In genomic region chr1:114208659-114209215, GRCh38 we compare ENCODE assay signal across 21 cellular contexts. TPM values are rescaled to one million over a fixed set of nuclear protein-coding genes. Genes with fewer than 3 reads are reported as not detected.
DNase-seq lines count a peak whose midpoint lies in the region; ATAC-seq, FAIRE-seq and TF ChIP-seq lines count a peak whose summit lies in the region.
"Had no signal": no experiment of that assay in that cellular context is flagged by ENCODE, and none has a peak within 500 bp of the region (broad histone marks: within the 10 kb centered on the region; RNA-seq: fewer than 3 reads in every experiment).

No MANE protein-coding gene starts in this region.

- DNase-seq in NCI-H1417 (lab: John Stamatoyannopoulos, UW), result peak; percentile 17 to 60 (median 41)
- no peak for DNase-seq in NCI-H1417 treated with DMSO at 0.1 percent for 48 hours (lab: John Stamatoyannopoulos, UW)
- peak; percentile 24 for DNase-seq in CD1c-positive myeloid dendritic cell (ENCODE audit: extremely low spot score)
- DNase-seq in NCI-H1694 treated with DMSO at 0.1 percent for 48 hours (lab: John Stamatoyannopoulos, UW), result peak; percentile 45
- no peak for DNase-seq in K562 (ENCODE audit: extremely low read depth in 1 of 4, low spot score in 3 of 4)
- no peak for DNase-seq in NCI-H1436 (lab: John Stamatoyannopoulos, UW)
- DNase-seq in brain microvascular endothelial cell, result no peak
- DNase-seq in effector memory CD4-positive, alpha-beta T cell, result no peak
- DNase-seq: activated CD4-positive, alpha-beta T cell treated with anti-CD3 and anti-CD28 coated beads, Interleukin-2, amount 10 ng/mL, durations not matched to agents 24 days and 14 days; activated effector memory CD4-positive, alpha-beta T cell treated with Interleukin-2 at 50 U/mL for 16 hours; body of pancreas; esophagus squamous epithelium; stimulated activated CD4-positive, alpha-beta T cell treated with anti-CD3 and anti-CD28 coated beads, Interleukin-1b, Interleukin-23, amount 100 ng/mL, for 48 hours; stimulated activated naive B cell treated with anti-CD40 and anti-IgM and Interleukin-4, amounts not matched to agents 10 μg/mL and 1 μg/mL and 100 μg/mL, for 72 hours; T-cell had no signal

- FAIRE-seq in K562 (lab: Jason Lieb, UNC), result no peak
- FAIRE-seq: A204.1, colon had no signal

- no peak overlapping the region for H3K4me2 ChIP-seq in K562 (ENCODE audit: insufficient read depth, low read length)

- TF ChIP-seq EP300 in K562 (IDR thresholded peaks at IDR 0.05; ENCODE audit: low read length), result no peak

- H3K4me3 ChIP-seq in K562, result no peak overlapping the region
- no peak overlapping the region for H3K4me3 ChIP-seq in brain microvascular endothelial cell (ENCODE audit: low read depth, low read length)
- no peak overlapping the region for H3K4me3 ChIP-seq in effector memory CD4-positive, alpha-beta T cell (ENCODE audit: insufficient read depth, low read depth, low read length, poor library complexity, severe bottlenecking)
- H3K4me3 ChIP-seq: BLaER1 treated with 17β-estradiol and CSF1 and Interleukin-3, amounts not matched to agents 10 nM and 100 nM; body of pancreas; esophagus squamous epithelium; thoracic aorta had no signal

- H2AFZ ChIP-seq in K562 (ENCODE audit: low read depth, low read length), result no peak overlapping the region

- intact Hi-C loops in K562 (cut with micrococcal nuclease), result no loop called here

- no peaks in the 10 kb centered on the region for H3K36me3 ChIP-seq in K562 (ENCODE audit: control insufficient read depth, insufficient read depth, low read length)
- no peaks in the 10 kb centered on the region for H3K36me3 ChIP-seq in brain microvascular endothelial cell (replicated peaks)
- no peaks in the 10 kb centered on the region for H3K36me3 ChIP-seq in effector memory CD4-positive, alpha-beta T cell (ENCODE audit: control insufficient read depth, insufficient read depth, low read length)
- H3K36me3 ChIP-seq: BLaER1 treated with 17β-estradiol and CSF1 and Interleukin-3, amounts not matched to agents 10 nM and 100 nM; esophagus squamous epithelium; thoracic aorta had no signal

- H3K27me3 ChIP-seq in K562 (ENCODE audit: control insufficient read depth in 2 of 2, insufficient read depth in 2 of 2, low read length in 2 of 2) (peaks cover 13 to 44% of the 10 kb centered on the region in 2 experiments; a peak in 4 of 5 replicates), brain microvascular endothelial cell (replicated peaks) (no peaks in the 10 kb centered on the region)
- H3K27me3 ChIP-seq in effector memory CD4-positive, alpha-beta T cell (replicated peaks; ENCODE audit: control insufficient read depth, insufficient read depth, low read length, poor library complexity, severe bottlenecking), result no peaks in the 10 kb centered on the region
- H3K27me3 ChIP-seq: BLaER1 treated with 17β-estradiol and CSF1 and Interleukin-3, amounts not matched to agents 10 nM and 100 nM; body of pancreas had no signal

- in situ Hi-C loops in K562 (cut with MboI) (no loop called here), brain microvascular endothelial cell (cut with HindIII; ENCODE audit: low pct_ligation_motif_present, low sequenced_read_pairs) (no loop called here)

- TF ChIP-seq CTCF in K562 (IDR thresholded peaks at IDR 0.05 in 2 of 3, conservative IDR thresholded peaks at IDR 0.05 in 1 of 3; ENCODE audit: insufficient read depth in 2 of 3, low read depth in 1 of 3, low read length in 3 of 3), result no peak
- no peak for TF ChIP-seq CTCF in brain microvascular endothelial cell (IDR thresholded peaks at IDR 0.05; ENCODE audit: low read depth, low read length, missing control alignments)

- CTCF ChIA-PET in K562 (lab: Yijun Ruan, JAX; ENCODE audit: low intra/inter-chr PET ratio), result no interaction called here

- TF ChIP-seq RAD21 in K562 (CRISPR knock-in tag; conservative IDR thresholded peaks at IDR 0.05 in 1 of 2, IDR thresholded peaks at IDR 0.05 in 1 of 2), result no peak

- H3K9me1 ChIP-seq in K562 (ENCODE audit: control insufficient read depth, insufficient read depth, low read length), result no peaks in the 10 kb centered on the region

- no peaks in the 10 kb centered on the region for H3K9me3 ChIP-seq in K562 (replicated peaks; ENCODE audit: control insufficient read depth, insufficient read depth, low read depth, low read length)
- H3K9me3 ChIP-seq in effector memory CD4-positive, alpha-beta T cell (ENCODE audit: control insufficient read depth, low read length), result no peaks in the 10 kb centered on the region
- H3K9me3 ChIP-seq: BLaER1 treated with 17β-estradiol and CSF1 and Interleukin-3, amounts not matched to agents 10 nM and 100 nM; body of pancreas; esophagus squamous epithelium; thoracic aorta had no signal

- peak; percentile 50; the same call in 2 of the 3 replicates for ATAC-seq in K562
- ATAC-seq: body of pancreas; left lobe of liver; stimulated activated naive B cell treated with anti-CD40 and anti-IgM and Interleukin-4, amounts not matched to agents 10 μg/mL and 1 μg/mL and 100 μg/mL, for 72 hours; T-cell had no signal

- 0% methylated on average over 4 of the region's 4 CpGs for WGBS in K562 (ENCODE audit: insufficient coverage, low coverage, missing lambda C conversion rate)

- H4K20me1 ChIP-seq in K562 (replicated peaks; ENCODE audit: control insufficient read depth, insufficient read depth, low read length), result 0 out of 2 replicates have a peak, but pooled peaks cover 7% of the 10 kb centered on the region
- H4K20me1 ChIP-seq: BLaER1 treated with 17β-estradiol and CSF1 and Interleukin-3, amounts not matched to agents 10 nM and 100 nM had no signal

- POLR2A ChIA-PET in K562 (lab: Yijun Ruan, JAX), result interaction anchor here (0.8 to 1.4 kb wide), 4 partner anchors 9 to 45 kb away, joined by 3 to 5 read pairs (median 4); no protein-coding TSS in a partner anchor

- H3K27ac ChIP-seq in K562 (ENCODE audit: extremely low read depth, low read depth, low read length) (no peak overlapping the region), brain microvascular endothelial cell (no peak overlapping the region)
- no peak overlapping the region for H3K27ac ChIP-seq in effector memory CD4-positive, alpha-beta T cell (ENCODE audit: insufficient read depth, low read length, poor library complexity, severe bottlenecking)
- H3K27ac ChIP-seq: BLaER1 treated with 17β-estradiol and CSF1 and Interleukin-3, amounts not matched to agents 10 nM and 100 nM; body of pancreas; esophagus squamous epithelium; thoracic aorta had no signal

- H3K4me1 ChIP-seq in K562 (replicated peaks in 1 of 2; ENCODE audit: control insufficient read depth in 2 of 2, insufficient read depth in 2 of 2, low read length in 2 of 2), result peaks cover 0 to 4% of the 10 kb centered on the region in 2 experiments; a peak in 4 of 5 replicates
- no peaks in the 10 kb centered on the region for H3K4me1 ChIP-seq in effector memory CD4-positive, alpha-beta T cell (ENCODE audit: control insufficient read depth, insufficient read depth, low read length, poor library complexity, severe bottlenecking)
- H3K4me1 ChIP-seq: body of pancreas, esophagus squamous epithelium had no signal

- no peak overlapping the region for H3K9ac ChIP-seq in K562 (ENCODE audit: insufficient read depth in 1 of 2, low read depth in 2 of 2, low read length in 2 of 2)
- H3K9ac ChIP-seq: BLaER1 treated with 17β-estradiol and CSF1 and Interleukin-3, amounts not matched to agents 10 nM and 100 nM had no signal

- BruUV-seq in K562 (replicated peaks; lab: Mats Ljungman, UMichigan), result no TSS peak

- H3K79me2 ChIP-seq in K562 (ENCODE audit: control insufficient read depth, insufficient read depth, low read length), result no peaks in the 10 kb centered on the region

- no peak for TF ChIP-seq POLR2A in K562 (conservative IDR thresholded peaks at IDR 0.05)

TF ChIP-seq in K562, 482 proteins besides CTCF, POLR2A, EP300 and RAD21 (continues in another document):
- TF ChIP-seq CEBPG (CRISPR knock-in tag; IDR thresholded peaks at IDR 0.05), result no peak
- 0 out of 4 replicates have a peak, but pooled peaks of 1 of the 2 experiments have one; percentile 16 for TF ChIP-seq CEBPG (tag; conservative IDR thresholded peaks at IDR 0.05 in 1 of 2, IDR thresholded peaks at IDR 0.05 in 1 of 2)
- TF ChIP-seq ZNF511 (CRISPR knock-in tag; IDR thresholded peaks at IDR 0.05), result no peak
- TF ChIP-seq NEUROD1 (IDR thresholded peaks at IDR 0.05; ENCODE audit: borderline replicate concordance, low read depth, low read length, partially characterized antibody), result no peak
- TF ChIP-seq GABPA (tag; conservative IDR thresholded peaks at IDR 0.05; ENCODE audit: low read depth), result no peak

RNA-seq across cellular contexts. Expression of gene SYT6, which starts 55.1 kb away (rescaled TPM):
- total RNA-seq in K562 (2011; cell fraction: chromatin; rRNA removed; ENCODE audit: low replicate concordance), result not detected in 2 replicates
- not detected in 2 replicates for total RNA-seq in K562 (2011; cell fraction: nucleolus; rRNA removed)
- not detected in 2 replicates for total RNA-seq in K562 (2011; cell fraction: nucleoplasm; rRNA removed)
- total RNA-seq in K562 (2014; rRNA removed), result not detected in 2 replicates
- not detected in 2 replicates for total RNA-seq in K562 (2014; rRNA removed; fragmentation: Illumina TruSeq; extraction: Trizol)
- total RNA-seq in K562 (2015; rRNA removed; fragmentation: Illumina TruSeq; extraction: Trizol), result not detected in 2 replicates
- total RNA-seq in K562 (2021), result not detected in 2 replicates
- polyA plus RNA-seq in K562 (2011; rRNA removed), result 0.06 TPM in 1 of 2 replicates, not detected in the other
- not detected in 2 replicates for polyA plus RNA-seq in K562 (2011; cell fraction: cytosol; rRNA removed)
- 0.15 TPM in 1 of 2 replicates, not detected in the other for polyA plus RNA-seq in K562 (2011; cell fraction: nucleus; rRNA removed)
- not detected in 2 replicates for polyA plus RNA-seq in K562 (2012)
- polyA plus RNA-seq in K562 (2014; fragmentation: Illumina TruSeq; extraction: Trizol), result not detected in 2 replicates
- polyA plus RNA-seq in K562 (2014; fragmentation: Nextera tagmentation; extraction: Ambion mirVana), result not detected
- polyA plus RNA-seq in K562 (2014; rRNA removed), result not detected in 2 replicates
- polyA minus RNA-seq in K562 (2011; rRNA and poly(A)+ RNA removed), result not detected in 2 replicates
- not detected in 2 replicates for polyA minus RNA-seq in K562 (2011; cell fraction: cytosol; rRNA and poly(A)+ RNA removed)
- polyA minus RNA-seq in K562 (2011; cell fraction: nucleus; rRNA and poly(A)+ RNA removed), result not detected in 2 replicates
- total RNA-seq: activated CD4-positive, alpha-beta T cell treated with anti-CD3 and anti-CD28 coated beads, Interleukin-2, amount 10 ng/mL, durations not matched to agents 24 days and 14 days; esophagus squamous epithelium; M059J had no signal

Comparison
In these comparisons a context has a peak if more than half of its experiments do, and no peak if none do; other contexts are left out.
1. DNase-seq: peak in NCI-H1417 (3 of 3), CD1c-positive myeloid dendritic cell (single experiment) and NCI-H1694 treated with DMSO at 0.1 percent for 48 hours (single experiment); none in NCI-H1417 treated with DMSO at 0.1 percent for 48 hours (single experiment), K562 (0 of 4), NCI-H1436 (single experiment), brain microvascular endothelial cell (single experiment) and effector memory CD4-positive, alpha-beta T cell (0 of 3).